Comparison of ENCODE assay signal across 9 cellular contexts in the genomic region with DNA sequence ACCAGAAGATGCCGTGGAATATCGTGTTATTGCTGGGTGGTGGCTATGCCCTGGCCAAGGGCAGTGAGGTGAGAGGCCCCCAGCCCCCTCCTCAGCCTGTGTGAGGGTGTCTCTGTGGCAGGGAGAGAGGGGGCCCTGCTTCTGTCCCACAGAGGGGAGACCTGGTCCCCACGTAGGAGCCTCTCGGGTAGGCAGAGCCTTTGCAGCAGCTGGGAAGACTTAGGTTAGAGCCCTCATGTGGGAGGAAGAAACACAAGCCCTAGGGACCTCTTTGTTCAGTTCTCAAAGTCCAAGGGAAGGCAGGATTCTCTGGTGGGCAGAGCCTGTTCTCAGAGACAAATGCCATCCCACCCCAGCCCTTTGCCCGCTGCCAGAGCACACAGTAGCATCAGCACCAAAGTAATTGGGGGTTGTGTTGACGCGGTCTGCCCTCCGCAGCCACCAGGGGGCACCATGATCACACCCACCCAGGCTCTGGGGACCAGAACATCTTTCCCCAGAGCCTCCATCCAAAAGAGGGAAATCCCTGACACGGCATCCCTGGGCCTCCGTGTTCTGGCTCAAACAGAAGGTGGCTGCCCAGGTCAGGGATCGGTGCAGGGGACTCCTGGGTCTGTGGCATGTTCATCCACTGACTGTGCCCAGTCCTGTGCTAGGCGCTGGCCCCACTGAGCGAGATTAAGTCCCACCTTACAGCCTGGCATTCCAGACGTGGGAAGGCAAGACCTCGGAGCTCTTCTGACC. TPM values are rescaled to one million over a fixed set of nuclear protein-coding genes. Genes with fewer than 3 reads are reported as not detected.
DNase-seq lines count a peak whose midpoint lies in the region; ATAC-seq, FAIRE-seq and TF ChIP-seq lines count a peak whose summit lies in the region.
"Had no signal": no experiment of that assay in that cellular context is flagged by ENCODE, and none has a peak within 500 bp of the region (broad histone marks: within the 10 kb centered on the region; RNA-seq: fewer than 3 reads in every experiment).

No MANE protein-coding gene starts in this region.

- TF ChIP-seq POLR2A in HepG2 (IDR thresholded peaks at IDR 0.05; ENCODE audit: insufficient read depth in 1 of 2, low read depth in 2 of 2, low read length in 2 of 2), result no peak

- H3K4me1 ChIP-seq in CD8-positive, alpha-beta T cell (ENCODE audit: insufficient read depth, low read length), result no peaks in the 10 kb centered on the region
- H3K4me1 ChIP-seq in HepG2 (ENCODE audit: insufficient read depth, low read length), result peaks cover 15% of the 10 kb centered on the region

- ATAC-seq in CD8-positive, alpha-beta T cell, result peak; percentile 91
- ATAC-seq in HepG2 (peak; percentile 79), HG02884 (IDR thresholded peaks at IDR 0.05; ENCODE audit: unreplicated experiment) (no peak)

- H2AFZ ChIP-seq in HepG2 (ENCODE audit: low read length), result no peak overlapping the region

- no peaks in the 10 kb centered on the region for H3K79me2 ChIP-seq in HepG2 (ENCODE audit: insufficient read depth, low read length)

- no peaks in the 10 kb centered on the region for H3K27me3 ChIP-seq in CD8-positive, alpha-beta T cell (ENCODE audit: insufficient read depth, low read length)
- H3K27me3 ChIP-seq in H7 (ENCODE audit: control insufficient read depth, insufficient read depth, low read length) (no peaks in the 10 kb centered on the region), HepG2 (ENCODE audit: control insufficient read depth in 1 of 2, insufficient read depth in 2 of 2, low read length in 2 of 2) (peaks cover 1 to 6% of the 10 kb centered on the region in 2 experiments; a peak in 1 of 5 replicates)

- TF ChIP-seq RAD21 in HepG2 (CRISPR knock-in tag; IDR thresholded peaks at IDR 0.05), result peak; percentile 88

- H3K9me3 Mint-ChIP-seq in CD8-positive, alpha-beta T cell, result no peaks in the 10 kb centered on the region
- no peaks in the 10 kb centered on the region for H3K9me3 Mint-ChIP-seq in chondrocyte (ENCODE audit: low read depth)

- no peaks in the 10 kb centered on the region for H3K36me3 Mint-ChIP-seq in CD8-positive, alpha-beta T cell
- H3K36me3 Mint-ChIP-seq in chondrocyte (ENCODE audit: low read depth), result no peaks in the 10 kb centered on the region

- peak; percentile 71 for TF ChIP-seq CTCF in CD8-positive, alpha-beta T cell (IDR thresholded peaks at IDR 0.05)
- TF ChIP-seq CTCF in chondrocyte (IDR thresholded peaks at IDR 0.05), result peak; percentile 93
- TF ChIP-seq CTCF in HepG2 (CRISPR knock-in tag; IDR thresholded peaks at IDR 0.05), result peak; percentile 94

- H3K4me2 ChIP-seq in HepG2 (ENCODE audit: low read depth, low read length), result no peak overlapping the region

- BruUV-seq in HepG2 (replicated peaks; lab: Mats Ljungman, UMichigan), result no TSS peak

- POLR2A ChIA-PET in CD8-positive, alpha-beta T cell (lab: Charles Lee), result no interaction called here
- POLR2A ChIA-PET in HepG2 (lab: Yijun Ruan, JAX), result no interaction called here

- H3K27ac Mint-ChIP-seq in CD8-positive, alpha-beta T cell, result no peak overlapping the region
- H3K27ac Mint-ChIP-seq in chondrocyte (ENCODE audit: unreplicated experiment), result peak overlapping the region; percentile 54

- FAIRE-seq in HepG2 (lab: Jason Lieb, UNC), result peak; percentile 60

- no peak for TF ChIP-seq EP300 in HepG2 (IDR thresholded peaks at IDR 0.05; ENCODE audit: low read depth in 2 of 2, low read length in 2 of 2)
- no peak for TF ChIP-seq EP300 in HepG2 (CRISPR knock-in tag; IDR thresholded peaks at IDR 0.05; ENCODE audit: borderline replicate concordance)

- no peak overlapping the region for H3K9ac ChIP-seq in HepG2 (ENCODE audit: insufficient read depth, low read depth, low read length)

- no peak overlapping the region for H3K4me3 Mint-ChIP-seq in CD8-positive, alpha-beta T cell
- no peak overlapping the region for H3K4me3 Mint-ChIP-seq in chondrocyte (ENCODE audit: unreplicated experiment)

- CTCF ChIA-PET in CD8-positive, alpha-beta T cell (lab: Charles Lee), result interaction anchor here (0.6 to 8.0 kb wide), 14 partner anchors 8 to 181 kb away, joined by 3 to 89 read pairs (median 6); a partner anchor contains a TSS
- CTCF ChIA-PET in HepG2 (lab: Yijun Ruan, JAX; ENCODE audit: low intra/inter-chr PET ratio, low total read pairs), result interaction anchor here (0.6 to 2.0 kb wide), 4 partner anchors 40 to 119 kb away, joined by 3 to 45 read pairs (median 4); a partner anchor contains a TSS

- H3K27ac ChIP-seq in CD8-positive, alpha-beta T cell (ENCODE audit: low read depth, low read length), result no peak overlapping the region
- no peak overlapping the region for H3K27ac ChIP-seq in HepG2 (ENCODE audit: extremely low read length, insufficient read depth, low read length)

- H3K36me3 ChIP-seq in CD8-positive, alpha-beta T cell (ENCODE audit: insufficient read depth, low read length), result no peaks in the 10 kb centered on the region
- H3K36me3 ChIP-seq in H7 (replicated peaks; ENCODE audit: control insufficient read depth, insufficient read depth, low read length), result no peaks in the 10 kb centered on the region
- H3K36me3 ChIP-seq in HepG2 (replicated peaks in 1 of 2; ENCODE audit: control insufficient read depth in 1 of 2, insufficient read depth in 2 of 2, low read length in 2 of 2), result no peaks in the 10 kb centered on the region

- no peaks in the 10 kb centered on the region for H4K20me1 ChIP-seq in HepG2 (ENCODE audit: insufficient read depth, low read length)

- no peaks in the 10 kb centered on the region for H3K9me3 ChIP-seq in CD8-positive, alpha-beta T cell (ENCODE audit: low read length)
- H3K9me3 ChIP-seq in HepG2 (ENCODE audit: low read length), result no peaks in the 10 kb centered on the region

- no peaks in the 10 kb centered on the region for H3K4me1 Mint-ChIP-seq in CD8-positive, alpha-beta T cell (ENCODE audit: low read depth)
- no peaks in the 10 kb centered on the region for H3K4me1 Mint-ChIP-seq in chondrocyte (ENCODE audit: low read depth)

- intact Hi-C loops in CD8-positive, alpha-beta T cell (cut with DNase I, micrococcal nuclease), result loop anchor here (1.0 to 5.0 kb wide), 5 partner anchors 46 to 119 kb away; a partner anchor contains a TSS
- intact Hi-C loops in HepG2 (cut with micrococcal nuclease; ENCODE audit: unreplicated experiment), result loop anchor here (1.0 kb wide), 2 partner anchors 46 to 119 kb away; no protein-coding TSS in a partner anchor

- peaks cover 4% of the 10 kb centered on the region for H3K27me3 Mint-ChIP-seq in CD8-positive, alpha-beta T cell (ENCODE audit: low read depth)
- peaks cover 18% of the 10 kb centered on the region for H3K27me3 Mint-ChIP-seq in chondrocyte (ENCODE audit: low read depth)

- in situ Hi-C loops in HepG2 (cut with HindIII; ENCODE audit: extremely low pct_ligation_motif_present, low pct_unique_long_range_greater_than_20kb), result loop anchor here (5.0 kb wide), 2 partner anchors 38 to 118 kb away; a partner anchor contains a TSS

- 27% methylated on average over 6 of the region's 15 CpGs for WGBS in HepG2 (ENCODE audit: low lambda C conversion rate)

- H3K4me3 ChIP-seq in CD8-positive, alpha-beta T cell (ENCODE audit: low read depth, low read length), result no peak overlapping the region
- H3K4me3 ChIP-seq in H7 (ENCODE audit: insufficient read depth, low read depth, low read length) (no peak overlapping the region), HepG2 (replicated peaks in 1 of 3; ENCODE audit: insufficient read depth in 1 of 3, low read depth in 2 of 3, low read length in 3 of 3) (no peak overlapping the region)

- peak; percentile 60 to 88 (median 75) for DNase-seq in CD8-positive, alpha-beta T cell
- peak; percentile 97 for DNase-seq in H7
- DNase-seq in NCI-H226, result peak; percentile 40
- DNase-seq in activated CD4-positive, alpha-beta T cell treated with anti-CD3 and anti-CD28 coated beads for 4 hours, result peak; percentile 72 to 81
- DNase-seq in chondrocyte (ENCODE audit: low spot score), result no peak
- peak; percentile 27 for DNase-seq in HepG2 (ENCODE audit: low spot score)
- DNase-seq in stimulated activated CD4-positive, alpha-beta T cell treated with anti-CD3 and anti-CD28 coated beads, TNF-alpha, amount 100 ng/mL, for 4 hours (ENCODE audit: low read depth in 3 of 3), result peak; percentile 57 to 71 (median 61)

RNA-seq across cellular contexts. Expression of a gene that starts 11.5 kb away (rescaled TPM):
- total RNA-seq in CD8-positive, alpha-beta T cell, result not detected
- not detected in 2 replicates for total RNA-seq in H7 (2014; rRNA removed; shearing (Covaris generic))
- total RNA-seq in chondrocyte, result not detected in 3 replicates
- not detected in 2 replicates for total RNA-seq in HepG2 (2016; rRNA removed; fragmentation: Illumina TruSeq; extraction: Trizol)
- total RNA-seq in HepG2 (2016; cell fraction: cytosol; rRNA removed; fragmentation: Illumina TruSeq; extraction: Trizol; ENCODE audit: low read depth), result not detected in 2 replicates
- not detected in 2 replicates for total RNA-seq in HepG2 (2016; cell fraction: insoluble cytoplasmic fraction; rRNA removed; fragmentation: Illumina TruSeq; extraction: Trizol)
- not detected in 2 replicates for total RNA-seq in HepG2 (2016; cell fraction: membrane; rRNA removed; fragmentation: Illumina TruSeq; extraction: Trizol)
- total RNA-seq in HepG2 (2016; cell fraction: nucleus; rRNA removed; fragmentation: Illumina TruSeq; extraction: Trizol), result not detected in 2 replicates
- polyA plus RNA-seq in HepG2 (2011; rRNA removed), result 0.01 TPM in 1 of 2 replicates, not detected in the other
- polyA plus RNA-seq in HepG2 (2011; cell fraction: cytosol; rRNA removed), result not detected in 2 replicates
- 0.10 TPM in 1 of 2 replicates, not detected in the other for polyA plus RNA-seq in HepG2 (2011; cell fraction: nucleus; rRNA removed)
- polyA plus RNA-seq in HepG2 (2012), result 0.07 TPM in 1 of 2 replicates, not detected in the other
- not detected in 2 replicates for polyA plus RNA-seq in HepG2 (2016; cell fraction: cytosol; fragmentation: Illumina TruSeq; extraction: Trizol; ENCODE audit: low read depth)
- not detected in 2 replicates for polyA plus RNA-seq in HepG2 (2016; cell fraction: insoluble cytoplasmic fraction; fragmentation: Illumina TruSeq; extraction: Trizol; ENCODE audit: low read depth)
- not detected in 2 replicates for polyA plus RNA-seq in HepG2 (2016; cell fraction: membrane; fragmentation: Illumina TruSeq; extraction: Trizol; ENCODE audit: low read depth)
- polyA plus RNA-seq in HepG2 (2016; cell fraction: nucleus; fragmentation: Illumina TruSeq; extraction: Trizol; ENCODE audit: insufficient read depth, low read depth), result not detected in 2 replicates
- polyA minus RNA-seq in HepG2 (2011; rRNA and poly(A)+ RNA removed; ENCODE audit: low replicate concordance), result 0.30 TPM in 1 of 2 replicates, not detected in the other
- polyA minus RNA-seq in HepG2 (2011; cell fraction: cytosol; rRNA and poly(A)+ RNA removed), result not detected in 2 replicates
- polyA minus RNA-seq in HepG2 (2011; cell fraction: nucleus; rRNA and poly(A)+ RNA removed), result not detected in 2 replicates
- total RNA-seq: T-helper 1 cell treated with Interleukin-12 subunit alpha and Interleukin-12 subunit beta and Interleukin-4 antibody, amounts not matched to agents 30 ng/mL and 1 ng/mL, for 36 hours had no signal

RNA-seq across cellular contexts. Expression of a gene that starts 21.2 kb away (rescaled TPM):
- not detected for total RNA-seq in CD8-positive, alpha-beta T cell
- total RNA-seq in H7 (2014; rRNA removed; shearing (Covaris generic)), result not detected in 2 replicates
- total RNA-seq in chondrocyte (not detected in 3 replicates), HepG2 (2016; rRNA removed; fragmentation: Illumina TruSeq; extraction: Trizol) (not detected in 2 replicates)
- not detected in 2 replicates for total RNA-seq in HepG2 (2016; cell fraction: cytosol; rRNA removed; fragmentation: Illumina TruSeq; extraction: Trizol; ENCODE audit: low read depth)
- total RNA-seq in HepG2 (2016; cell fraction: insoluble cytoplasmic fraction; rRNA removed; fragmentation: Illumina TruSeq; extraction: Trizol), result not detected in 2 replicates
- total RNA-seq in HepG2 (2016; cell fraction: membrane; rRNA removed; fragmentation: Illumina TruSeq; extraction: Trizol), result not detected in 2 replicates
- not detected in 2 replicates for total RNA-seq in HepG2 (2016; cell fraction: nucleus; rRNA removed; fragmentation: Illumina TruSeq; extraction: Trizol)
- 0.07 TPM in 1 of 2 replicates, not detected in the other for polyA plus RNA-seq in HepG2 (2011; rRNA removed)
- not detected in 2 replicates for polyA plus RNA-seq in HepG2 (2011; cell fraction: cytosol; rRNA removed)
- not detected in 2 replicates for polyA plus RNA-seq in HepG2 (2011; cell fraction: nucleus; rRNA removed)
- polyA plus RNA-seq in HepG2 (2012), result not detected in 2 replicates
- not detected in 2 replicates for polyA plus RNA-seq in HepG2 (2016; cell fraction: cytosol; fragmentation: Illumina TruSeq; extraction: Trizol; ENCODE audit: low read depth)
- not detected in 2 replicates for polyA plus RNA-seq in HepG2 (2016; cell fraction: insoluble cytoplasmic fraction; fragmentation: Illumina TruSeq; extraction: Trizol; ENCODE audit: low read depth)
- not detected in 2 replicates for polyA plus RNA-seq in HepG2 (2016; cell fraction: membrane; fragmentation: Illumina TruSeq; extraction: Trizol; ENCODE audit: low read depth)
- not detected in 2 replicates for polyA plus RNA-seq in HepG2 (2016; cell fraction: nucleus; fragmentation: Illumina TruSeq; extraction: Trizol; ENCODE audit: insufficient read depth, low read depth)
- polyA minus RNA-seq in HepG2 (2011; rRNA and poly(A)+ RNA removed; ENCODE audit: low replicate concordance), result not detected in 2 replicates
- not detected in 2 replicates for polyA minus RNA-seq in HepG2 (2011; cell fraction: cytosol; rRNA and poly(A)+ RNA removed)
- not detected in 2 replicates for polyA minus RNA-seq in HepG2 (2011; cell fraction: nucleus; rRNA and poly(A)+ RNA removed)
- total RNA-seq: T-helper 1 cell treated with Interleukin-12 subunit alpha and Interleukin-12 subunit beta and Interleukin-4 antibody, amounts not matched to agents 30 ng/mL and 1 ng/mL, for 36 hours had no signal

RNA-seq across cellular contexts. Expression of a gene that starts 57.8 kb away (rescaled TPM):
- total RNA-seq in CD8-positive, alpha-beta T cell, result 10 to 100 TPM; 48.9 to 49.9 TPM
- 87.6 and 96.3 TPM in 2 replicates for total RNA-seq in H7 (2014; rRNA removed; shearing (Covaris generic))
- total RNA-seq in chondrocyte (19.8 to 24.9 TPM (median 24.1 TPM) in 3 replicates), HepG2 (2016; rRNA removed; fragmentation: Illumina TruSeq; extraction: Trizol) (7.8 and 10.4 TPM in 2 replicates)
- total RNA-seq in HepG2 (2016; cell fraction: cytosol; rRNA removed; fragmentation: Illumina TruSeq; extraction: Trizol; ENCODE audit: low read depth), result 5.0 and 5.9 TPM in 2 replicates
- 8.0 and 10.9 TPM in 2 replicates for total RNA-seq in HepG2 (2016; cell fraction: insoluble cytoplasmic fraction; rRNA removed; fragmentation: Illumina TruSeq; extraction: Trizol)
- 7.4 and 9.1 TPM in 2 replicates for total RNA-seq in HepG2 (2016; cell fraction: membrane; rRNA removed; fragmentation: Illumina TruSeq; extraction: Trizol)
- 9.3 and 10.1 TPM in 2 replicates for total RNA-seq in HepG2 (2016; cell fraction: nucleus; rRNA removed; fragmentation: Illumina TruSeq; extraction: Trizol)
- 57.6 and 63.1 TPM in 2 replicates for polyA plus RNA-seq in HepG2 (2011; rRNA removed)
- polyA plus RNA-seq in HepG2 (2011; cell fraction: cytosol; rRNA removed), result 25.1 and 34.9 TPM in 2 replicates
- polyA plus RNA-seq in HepG2 (2011; cell fraction: nucleus; rRNA removed), result 72.7 and 85.1 TPM in 2 replicates
- 7.3 and 9.0 TPM in 2 replicates for polyA plus RNA-seq in HepG2 (2012)
- 6.0 and 6.7 TPM in 2 replicates for polyA plus RNA-seq in HepG2 (2016; cell fraction: cytosol; fragmentation: Illumina TruSeq; extraction: Trizol; ENCODE audit: low read depth)
- polyA plus RNA-seq in HepG2 (2016; cell fraction: insoluble cytoplasmic fraction; fragmentation: Illumina TruSeq; extraction: Trizol; ENCODE audit: low read depth), result 12.0 and 13.5 TPM in 2 replicates
- polyA plus RNA-seq in HepG2 (2016; cell fraction: membrane; fragmentation: Illumina TruSeq; extraction: Trizol; ENCODE audit: low read depth), result 9.2 and 10.9 TPM in 2 replicates
- 18.0 and 19.4 TPM in 2 replicates for polyA plus RNA-seq in HepG2 (2016; cell fraction: nucleus; fragmentation: Illumina TruSeq; extraction: Trizol; ENCODE audit: insufficient read depth, low read depth)
- 33.6 and 62.8 TPM in 2 replicates for polyA minus RNA-seq in HepG2 (2011; rRNA and poly(A)+ RNA removed; ENCODE audit: low replicate concordance)
- polyA minus RNA-seq in HepG2 (2011; cell fraction: cytosol; rRNA and poly(A)+ RNA removed), result 6.5 and 12.7 TPM in 2 replicates
- polyA minus RNA-seq in HepG2 (2011; cell fraction: nucleus; rRNA and poly(A)+ RNA removed), result 30.0 and 33.3 TPM in 2 replicates
